9 cellular contexts compared by ENCODE assay signal in the genomic region with DNA sequence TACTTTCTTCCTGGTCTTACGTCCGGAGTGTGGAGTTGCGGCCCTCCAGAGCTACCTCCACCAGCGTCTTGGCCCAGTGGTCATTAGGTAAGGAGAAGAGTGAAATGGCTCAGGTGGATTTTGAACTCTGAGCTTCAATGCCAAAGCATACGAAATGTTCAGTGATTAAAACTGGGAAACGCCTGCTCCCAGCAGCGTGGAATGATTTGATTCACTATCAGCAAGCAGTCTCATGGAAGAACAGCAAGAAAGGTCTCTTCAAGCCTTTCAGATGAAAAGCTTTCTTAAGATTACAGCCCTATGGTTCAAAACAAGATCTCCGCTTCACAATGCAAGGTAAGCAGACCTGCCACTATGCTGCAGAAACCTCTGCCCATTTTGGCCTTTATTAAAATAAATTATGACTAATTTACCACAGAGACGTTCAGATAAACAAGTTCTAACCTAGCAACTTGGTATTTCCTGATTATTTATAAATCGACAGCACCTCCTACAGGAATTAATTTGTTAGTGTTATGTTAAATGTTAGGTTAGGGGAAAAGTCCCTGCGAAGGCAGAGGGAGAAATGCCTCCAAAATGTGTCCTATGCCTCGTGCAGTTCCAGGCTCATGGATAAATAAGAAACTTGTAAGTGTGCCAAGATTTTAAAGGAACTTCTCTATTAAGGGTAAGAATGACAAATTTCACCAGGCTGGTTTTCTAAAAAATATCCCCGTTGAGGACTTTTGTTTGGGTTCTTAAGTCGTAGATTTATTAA. TPM values are rescaled to one million over a fixed set of nuclear protein-coding genes. Genes with fewer than 3 reads are reported as not detected.
DNase-seq lines count a peak whose midpoint lies in the region; ATAC-seq and TF ChIP-seq lines count a peak whose summit lies in the region.
"Had no signal": no experiment of that assay in that cellular context is flagged by ENCODE, and none has a peak within 500 bp of the region (broad histone marks: within the 10 kb centered on the region; RNA-seq: fewer than 3 reads in every experiment).

No MANE protein-coding gene starts in this region.

- H3K27ac Mint-ChIP-seq in progenitor cell of endocrine pancreas = no peak overlapping the region
- H3K27ac Mint-ChIP-seq in CD8-positive, alpha-beta memory T cell = peak overlapping the region in 2 of 8 donors; percentile 22 to 27

- peaks cover 1 to 4% of the 10 kb centered on the region in 2 donors for H3K36me3 ChIP-seq in body of pancreas (replicated peaks in 1 of 2; ENCODE audit: insufficient read depth in 1 of 2, low read depth in 2 of 2)
- peaks cover 5% of the 10 kb centered on the region for H3K36me3 ChIP-seq in CD8-positive, alpha-beta memory T cell (ENCODE audit: insufficient read depth, low read length)

- DNase-seq in NCI-H146 treated with DMSO at 0.1 percent for 48 hours (lab: John Stamatoyannopoulos, UW; ENCODE audit: unreplicated experiment) = peak; percentile 1
- DNase-seq in NCI-H146 (lab: John Stamatoyannopoulos, UW) = no peak
- peak; percentile 34 to 62 for DNase-seq in NCI-H2081 (lab: John Stamatoyannopoulos, UW)
- no peak for DNase-seq in body of pancreas
- no peak for DNase-seq in progenitor cell of endocrine pancreas (ENCODE audit: low spot score, unreplicated experiment)
- no peak for DNase-seq in C1 segment of cervical spinal cord (lab: John Stamatoyannopoulos, UW)
- DNase-seq in CD8-positive, alpha-beta memory T cell = no peak

- H3K9me3 Mint-ChIP-seq in progenitor cell of endocrine pancreas (ENCODE audit: low read depth) = no peaks in the 10 kb centered on the region
- peaks cover 0 to 5% (median 1%) of the 10 kb centered on the region in 5 donors for H3K9me3 Mint-ChIP-seq in CD8-positive, alpha-beta memory T cell

- H3K27ac ChIP-seq in body of pancreas = no peak overlapping the region
- no peak overlapping the region for H3K27ac ChIP-seq in CD8-positive, alpha-beta memory T cell (ENCODE audit: low read depth, low read length)

- peaks cover 33% of the 10 kb centered on the region for H3K4me1 ChIP-seq in body of pancreas
- peaks cover 32% of the 10 kb centered on the region for H3K4me1 ChIP-seq in CD8-positive, alpha-beta memory T cell (ENCODE audit: insufficient read depth, low read length)

- peaks cover 8% of the 10 kb centered on the region for H3K4me1 Mint-ChIP-seq in progenitor cell of endocrine pancreas (ENCODE audit: low read depth)
- peaks cover 28 to 39% (median 37%) of the 10 kb centered on the region in 3 donors for H3K4me1 Mint-ChIP-seq in CD8-positive, alpha-beta memory T cell

- peaks cover 64% of the 10 kb centered on the region for H3K27me3 Mint-ChIP-seq in progenitor cell of endocrine pancreas
- peaks cover 46 to 47% of the 10 kb centered on the region in 2 donors for H3K27me3 Mint-ChIP-seq in CD8-positive, alpha-beta memory T cell

- intact Hi-C loops in body of pancreas (cut with DNase I) = loop anchor here (10.0 kb wide), 3 partner anchors 190 to 940 kb away; no protein-coding TSS in a partner anchor

- WGBS in body of pancreas, 2 donors = 36 to 45% methylated on average over 14 of the region's 14 CpGs

- peak in 6 of 7 experiments; percentile 6 to 41 (median 32) for TF ChIP-seq CTCF in body of pancreas (IDR thresholded peaks at IDR 0.05)
- peak; percentile 54 for TF ChIP-seq CTCF in progenitor cell of endocrine pancreas (IDR thresholded peaks at IDR 0.05; ENCODE audit: unreplicated experiment)

- H3K9me3 ChIP-seq in body of pancreas = no peaks in the 10 kb centered on the region
- H3K9me3 ChIP-seq in CD8-positive, alpha-beta memory T cell (ENCODE audit: low read length) = no peaks in the 10 kb centered on the region

- no peak overlapping the region for H3K4me3 Mint-ChIP-seq in progenitor cell of endocrine pancreas (ENCODE audit: low read depth)
- H3K4me3 Mint-ChIP-seq in CD8-positive, alpha-beta memory T cell = peak overlapping the region in 1 of 7 donors; percentile 7

- no peak overlapping the region for H3K4me3 ChIP-seq in body of pancreas
- no peak overlapping the region for H3K4me3 ChIP-seq in CD8-positive, alpha-beta memory T cell (ENCODE audit: low read length)

- ATAC-seq in body of pancreas = peak; percentile 24
- no peak for ATAC-seq in GM21529 (IDR thresholded peaks at IDR 0.05; ENCODE audit: unreplicated experiment)

- H3K36me3 Mint-ChIP-seq in progenitor cell of endocrine pancreas (ENCODE audit: insufficient read depth) = peaks cover 11% of the 10 kb centered on the region
- H3K36me3 Mint-ChIP-seq in CD8-positive, alpha-beta memory T cell = peaks cover 11 to 21% (median 14%) of the 10 kb centered on the region in 3 donors

- CTCF ChIA-PET in CD8-positive, alpha-beta memory T cell (lab: Charles Lee) = interaction anchor here (0.9 to 1.3 kb wide), 4 partner anchors 19 to 944 kb away, joined by 3 to 7 read pairs (median 3); no protein-coding TSS in a partner anchor

- POLR2A ChIA-PET in CD8-positive, alpha-beta memory T cell (lab: Charles Lee) = no interaction called here

- peaks cover 3 to 35% of the 10 kb centered on the region in 2 donors for H3K27me3 ChIP-seq in body of pancreas
- peaks cover 48% of the 10 kb centered on the region for H3K27me3 ChIP-seq in CD8-positive, alpha-beta memory T cell (ENCODE audit: insufficient read depth, low read length, poor library complexity, severe bottlenecking)

- TF ChIP-seq POLR2A in body of pancreas (IDR thresholded peaks at IDR 0.05) = no peak

RNA-seq across cellular contexts. Expression of a gene that starts 10.1 kb away (rescaled TPM):
- total RNA-seq in body of pancreas (not detected), progenitor cell of endocrine pancreas (0.11 TPM in 1 of 2 replicates, not detected in the other)
- not detected for total RNA-seq in CD8-positive, alpha-beta memory T cell
- polyA plus RNA-seq in CD8-positive, alpha-beta memory T cell = not detected
- polyA plus RNA-seq: BJ had no signal

RNA-seq across cellular contexts. Expression of a gene that starts 50.6 kb away (rescaled TPM):
- total RNA-seq in body of pancreas = 10 to 100 TPM; 18.7 to 19.8 TPM
- 14.3 and 18.0 TPM in 2 replicates for total RNA-seq in progenitor cell of endocrine pancreas
- total RNA-seq in CD8-positive, alpha-beta memory T cell = 10 to 100 TPM; 15.8 to 16.0 TPM
- polyA plus RNA-seq in CD8-positive, alpha-beta memory T cell = 10.2 TPM

Comparison
In these comparisons a context has a peak if more than half of its experiments do, and no peak if none do; other contexts are left out.
1. DNase-seq: peak in NCI-H146 treated with DMSO at 0.1 percent for 48 hours (single experiment) and NCI-H2081 (2 of 2); none in NCI-H146 (single experiment), body of pancreas (0 of 4), progenitor cell of endocrine pancreas (single experiment), C1 segment of cervical spinal cord (0 of 14) and CD8-positive, alpha-beta memory T cell (0 of 5).